ENCODE assay signal across 1 cellular context in genomic region chr2:128090909-128091690, GRCh38.
TF ChIP-seq lines count a peak whose summit lies in the region.

TSS of gene UGGT1 (plus strand) at chr2:128091200. CDS start at chr2:128091358, 158 bp downstream.

TF ChIP-seq in HepG2, 621 proteins besides CTCF, POLR2A, EP300 and RAD21 (continued from another document):
- TF ChIP-seq AHDC1 (CRISPR knock-in tag; IDR thresholded peaks at IDR 0.05; ENCODE audit: borderline replicate concordance) (peak; percentile 64; the same call in 1 of the 2 replicates), LCORL (IDR thresholded peaks at IDR 0.05) (no peak), LCORL (CRISPR knock-in tag; IDR thresholded peaks at IDR 0.05) (peak; percentile 78), SRSF9 (IDR thresholded peaks at IDR 0.05; ENCODE audit: borderline replicate concordance, insufficient read depth, low read depth, low read length, poor library complexity, severe bottlenecking) (no peak), MXI1 (IDR thresholded peaks at IDR 0.05; ENCODE audit: borderline replicate concordance, low read depth, low read length) (peak; percentile 93; the same call in 1 of the 3 replicates), ZNF781 (CRISPR knock-in tag; IDR thresholded peaks at IDR 0.05; ENCODE audit: borderline replicate concordance, not compliant biosample characterization) (peak; percentile 70), ZNF609 (CRISPR knock-in tag; IDR thresholded peaks at IDR 0.05; ENCODE audit: borderline replicate concordance) (peak; percentile 79), ZNF660 (CRISPR knock-in tag; IDR thresholded peaks at IDR 0.05; ENCODE audit: borderline replicate concordance, low read depth) (no peak), NFAT5 (CRISPR knock-in tag; IDR thresholded peaks at IDR 0.05) (peak; percentile 51), RXRA (CRISPR knock-in tag; IDR thresholded peaks at IDR 0.05) (peak; percentile 87), KLF9 (CRISPR knock-in tag; IDR thresholded peaks at IDR 0.05; ENCODE audit: low read depth) (peak; percentile 91), PAWR (CRISPR knock-in tag; IDR thresholded peaks at IDR 0.05; ENCODE audit: borderline replicate concordance) (no peak)
